8 cellular contexts compared by ENCODE assay signal in genomic region chr15:58475573-58476524, GRCh38. TPM values are rescaled to one million over a fixed set of nuclear protein-coding genes. Genes with fewer than 3 reads are reported as not detected.
DNase-seq lines count a peak whose midpoint lies in the region; ATAC-seq and TF ChIP-seq lines count a peak whose summit lies in the region.

No MANE protein-coding gene starts in this region.

- in situ Hi-C loops in SK-MEL-5 (cut with HindIII; ENCODE audit: low pct_unique_long_range_greater_than_20kb, low sequenced_read_pairs): no loop called here

- TF ChIP-seq CTCF in fibroblast of villous mesenchyme (IDR thresholded peaks at IDR 0.05; ENCODE audit: insufficient read depth, low read depth, low read length): no peak

- no peak for ATAC-seq in HG02571 (IDR thresholded peaks at IDR 0.05; ENCODE audit: unreplicated experiment)

- DNase-seq in AML-193 (lab: John Stamatoyannopoulos, UW) (peak; percentile 70 to 77), SK-MEL-5 (ENCODE audit: low read depth, low spot score) (peak; percentile 52), fibroblast of villous mesenchyme (ENCODE audit: low read depth) (peak; percentile 22), stromal cell of bone marrow (ENCODE audit: low read depth) (peak; percentile 28), inferior parietal cortex (ENCODE audit: extremely low spot score) (no peak), RPMI8226 (no peak)
- peak; percentile 83 for DNase-seq in Jurkat, Clone E6-1 (ENCODE audit: low read depth, low spot score)

- H3K4me3 ChIP-seq in Jurkat, Clone E6-1 (ENCODE audit: low read length): no peak overlapping the region
- H3K4me3 ChIP-seq in fibroblast of villous mesenchyme (ENCODE audit: low read depth, low read length): no peak overlapping the region

RNA-seq across cellular contexts. Expression of gene LIPC, which starts 44.1 kb away (rescaled TPM):
- polyA plus RNA-seq in Jurkat, Clone E6-1 (2012; ENCODE audit: insufficient read depth, insufficient read length): not detected
- not detected in 2 replicates for total RNA-seq in SK-MEL-5 (2014; rRNA removed; shearing (Covaris generic))
- polyA plus RNA-seq in SK-MEL-5 (2015; cell fraction: cytosol; rRNA removed): not detected in 2 replicates
- not detected in 2 replicates for polyA plus RNA-seq in SK-MEL-5 (2015; cell fraction: nucleus; rRNA removed)
- total RNA-seq in fibroblast of villous mesenchyme: 0.86 and 0.97 TPM in 2 replicates

Comparison
In these comparisons a context has a peak if more than half of its experiments do, and no peak if none do; other contexts are left out.
1. DNase-seq: peak in AML-193 (2 of 2), Jurkat, Clone E6-1 (single experiment), SK-MEL-5 (single experiment), fibroblast of villous mesenchyme (single experiment) and stromal cell of bone marrow (single experiment); none in inferior parietal cortex (single experiment) and RPMI8226 (single experiment).